ENCODE assay signal across 8 cellular contexts in the genomic region with DNA sequence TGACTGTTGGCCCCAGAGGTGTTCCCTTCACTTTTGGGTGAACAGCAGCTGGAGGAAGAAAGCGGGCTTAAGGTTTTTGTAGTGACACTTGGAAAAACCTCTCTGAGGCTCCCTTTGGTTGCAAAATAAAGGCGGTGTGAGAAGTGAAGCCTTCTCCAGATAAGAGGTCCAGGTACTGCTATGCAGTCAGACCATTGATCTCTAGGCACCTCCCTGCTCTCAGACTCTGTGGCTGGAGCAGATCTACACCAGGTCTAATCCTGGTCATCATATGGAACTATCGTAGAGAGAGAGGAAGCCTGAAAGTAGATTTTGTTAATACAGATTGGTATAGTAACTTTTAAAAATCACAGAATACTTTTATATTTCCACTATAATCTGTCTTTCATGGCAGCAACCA.
"Had no signal": no experiment of that assay in that cellular context is flagged by ENCODE, and none has a peak within 500 bp of the region (broad histone marks: within the 10 kb centered on the region; RNA-seq: fewer than 3 reads in every experiment).

No MANE protein-coding gene starts in this region.

- H3K36me3 ChIP-seq: ovary, transverse colon had no signal

- H3K9me3 ChIP-seq: adrenal gland, ovary, transverse colon had no signal

- DNase-seq: activated CD4-positive, alpha-beta T cell treated with anti-CD3 and anti-CD28 coated beads, Interleukin-2, amount 50 U/mL, for 1 hour; activated naive CD4-positive, alpha-beta T cell treated with anti-CD3 and anti-CD28 coated beads, Interleukin-2, amount 50 U/mL, for 16 hours; adrenal gland; glutamatergic neuron; immature natural killer cell; left cardiac atrium; ovary; transverse colon had no signal

- H3K27ac ChIP-seq: ovary had no signal

- H3K4me3 ChIP-seq: adrenal gland, ovary, transverse colon had no signal

- H3K27me3 ChIP-seq: adrenal gland, ovary, transverse colon had no signal
